ENCODE assay signal across 8 cellular contexts in genomic region chr3:129249284-129250065, GRCh38. TPM values are rescaled to one million over a fixed set of nuclear protein-coding genes. Genes with fewer than 3 reads are reported as not detected.
DNase-seq lines count a peak whose midpoint lies in the region; ATAC-seq and TF ChIP-seq lines count a peak whose summit lies in the region.

Gene COPG1 (plus strand): TSS chr3:129249606. CDS start chr3:129249710, 104 bp downstream.

- H3K4me3 ChIP-seq in BLaER1 treated with 17β-estradiol and CSF1 and Interleukin-3, amounts not matched to agents 10 nM and 100 nM = peak within 1 kb of the TSS; percentile 82 to 99 (median 92)
- H3K4me3 ChIP-seq in coronary artery = peak within 1 kb of the TSS; percentile 99

- peak within 1 kb of the TSS; percentile 87 to 98 (median 94) for H3K9ac ChIP-seq in BLaER1 treated with 17β-estradiol and CSF1 and Interleukin-3, amounts not matched to agents 10 nM and 100 nM

- no peaks in the 10 kb centered on the region for H3K27me3 ChIP-seq in BLaER1 treated with 17β-estradiol and CSF1 and Interleukin-3, amounts not matched to agents 10 nM and 100 nM

- H3K4me3 Mint-ChIP-seq in activated CD4-positive, alpha-beta T cell treated with anti-CD3 and anti-CD28 coated beads, Interleukin-2, amount 10 ng/mL, durations not matched to agents 7 days and 5 days = peak within 1 kb of the TSS; percentile 90

- H4K20me1 ChIP-seq in BLaER1 treated with 17β-estradiol and CSF1 and Interleukin-3, amounts not matched to agents 10 nM and 100 nM = peaks cover 0 to 29% (median 10%) of the 10 kb centered on the region in 11 experiments; a peak in 8 of 22 replicates

- no peaks in the 10 kb centered on the region for H3K27me3 Mint-ChIP-seq in activated CD4-positive, alpha-beta T cell treated with anti-CD3 and anti-CD28 coated beads, Interleukin-2, amount 10 ng/mL, durations not matched to agents 7 days and 5 days

- CTCF ChIA-PET in activated CD4-positive, alpha-beta T cell treated with anti-CD3 and anti-CD28 coated beads, Interleukin-2, amount 10 ng/mL, durations not matched to agents 7 days and 5 days (lab: Charles Lee) = interaction anchor here (0.6 to 5.6 kb wide), 9 partner anchors 10 to 223 kb away, joined by 3 to 48 read pairs (median 4); partner anchors contain the start of gene HMCES

- DNase-seq in NCI-H748 (lab: John Stamatoyannopoulos, UW; ENCODE audit: unreplicated experiment) (peak; percentile 85), coronary artery (ENCODE audit: low spot score) (peak; percentile 90), left kidney (ENCODE audit: low read depth, low spot score) (peak; percentile 96)
- DNase-seq in activated CD4-positive, alpha-beta T cell treated with anti-CD3 and anti-CD28 coated beads, Interleukin-2, amount 10 ng/mL, durations not matched to agents 7 days and 5 days = peak; percentile 89
- peak; percentile 86 for DNase-seq in stimulated activated CD4-positive, alpha-beta T cell treated with anti-CD3 and anti-CD28 coated beads, Interleukin-1b, Interleukin-23, amount 100 ng/mL, for 48 hours

- peak within 1 kb of the TSS; percentile 87 to 95 (median 92) for H3K27ac ChIP-seq in BLaER1 treated with 17β-estradiol and CSF1 and Interleukin-3, amounts not matched to agents 10 nM and 100 nM
- H3K27ac ChIP-seq in coronary artery = peak within 1 kb of the TSS; percentile 95 to 97

- H3K4me1 Mint-ChIP-seq in activated CD4-positive, alpha-beta T cell treated with anti-CD3 and anti-CD28 coated beads, Interleukin-2, amount 10 ng/mL, durations not matched to agents 7 days and 5 days = peaks cover 54% of the 10 kb centered on the region

- H3K27ac Mint-ChIP-seq in activated CD4-positive, alpha-beta T cell treated with anti-CD3 and anti-CD28 coated beads, Interleukin-2, amount 10 ng/mL, durations not matched to agents 7 days and 5 days = peak within 1 kb of the TSS; percentile 96

- no peaks in the 10 kb centered on the region for H3K9me3 Mint-ChIP-seq in activated CD4-positive, alpha-beta T cell treated with anti-CD3 and anti-CD28 coated beads, Interleukin-2, amount 10 ng/mL, durations not matched to agents 7 days and 5 days

- peaks cover 34% of the 10 kb centered on the region for H3K36me3 Mint-ChIP-seq in activated CD4-positive, alpha-beta T cell treated with anti-CD3 and anti-CD28 coated beads, Interleukin-2, amount 10 ng/mL, durations not matched to agents 7 days and 5 days (ENCODE audit: low read depth)

- peaks cover 21 to 54% (median 25%) of the 10 kb centered on the region in 10 experiments for H3K4me1 ChIP-seq in BLaER1 treated with 17β-estradiol and CSF1 and Interleukin-3, amounts not matched to agents 10 nM and 100 nM

- peaks cover 32 to 35% (median 33%) of the 10 kb centered on the region in 11 experiments for H3K36me3 ChIP-seq in BLaER1 treated with 17β-estradiol and CSF1 and Interleukin-3, amounts not matched to agents 10 nM and 100 nM

- POLR2A ChIA-PET in activated CD4-positive, alpha-beta T cell treated with anti-CD3 and anti-CD28 coated beads, Interleukin-2, amount 10 ng/mL, durations not matched to agents 7 days and 5 days (lab: Charles Lee) = interaction anchor here (0.9 kb wide), 1 partner anchor 66 kb away, joined by 3 read pairs; a partner anchor contains a TSS

- ATAC-seq in GM19351 (IDR thresholded peaks at IDR 0.05; ENCODE audit: unreplicated experiment) (peak; percentile 78), HG03521 (IDR thresholded peaks at IDR 0.05; ENCODE audit: unreplicated experiment) (peak; percentile 81)

- peak within 1 kb of the TSS; percentile 86 to 97 (median 93) for H3K4me2 ChIP-seq in BLaER1 treated with 17β-estradiol and CSF1 and Interleukin-3, amounts not matched to agents 10 nM and 100 nM

- no peak for TF ChIP-seq CTCF in coronary artery (IDR thresholded peaks at IDR 0.05)

- H3K9me3 ChIP-seq in BLaER1 treated with 17β-estradiol and CSF1 and Interleukin-3, amounts not matched to agents 10 nM and 100 nM (replicated peaks in 1 of 11) = no peaks in the 10 kb centered on the region

RNA-seq across cellular contexts. Expression of gene COPG1, which starts in this region (rescaled TPM):
- 100 to 1,000 TPM; 110 to 136 TPM for total RNA-seq in activated CD4-positive, alpha-beta T cell treated with anti-CD3 and anti-CD28 coated beads, Interleukin-2, amount 10 ng/mL, durations not matched to agents 7 days and 5 days

Comparison
In these comparisons a context has a peak if more than half of its experiments do, and no peak if none do; other contexts are left out.
1. Peak in every context shown above with its lines: DNase-seq, ATAC-seq, H3K4me3 ChIP-seq and H3K27ac ChIP-seq.